ENCODE assay signal across 39 cellular contexts in the genomic region with DNA sequence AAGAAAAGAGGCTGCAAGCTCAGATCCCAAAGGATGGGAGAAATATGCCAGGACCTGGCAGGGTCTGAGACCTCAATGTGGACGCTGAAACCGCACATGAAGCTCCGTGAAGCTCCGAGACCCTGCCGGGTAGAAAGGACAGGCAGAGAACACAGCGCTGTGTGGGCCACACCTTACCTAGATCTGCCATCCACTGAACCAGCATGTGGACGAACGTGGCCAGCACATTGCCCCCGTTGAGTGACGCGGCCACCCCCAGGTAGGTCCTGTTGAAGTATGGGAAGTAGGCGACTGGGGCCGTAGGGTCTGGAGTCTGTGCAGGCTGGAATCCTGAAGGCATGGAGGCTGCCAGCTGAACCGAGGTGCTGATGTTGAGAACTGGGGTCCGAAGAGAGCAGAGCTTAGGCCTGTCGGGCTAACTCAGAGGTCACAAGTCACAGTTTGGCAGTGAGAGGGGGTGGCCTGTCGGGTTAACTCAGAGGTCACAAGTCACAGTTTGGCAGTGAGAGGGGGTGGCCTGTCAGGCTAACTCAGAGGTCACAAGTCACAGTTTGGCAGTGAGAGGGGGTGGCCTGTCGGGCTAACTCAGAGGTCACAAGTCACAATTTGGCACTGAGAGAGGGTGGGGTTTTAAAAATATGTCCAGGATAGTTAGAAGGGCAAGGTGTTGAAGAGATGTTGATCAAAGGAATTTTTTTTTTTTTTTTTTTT.
"Had no signal": no experiment of that assay in that cellular context is flagged by ENCODE, and none has a peak within 500 bp of the region (broad histone marks: within the 10 kb centered on the region; RNA-seq: fewer than 3 reads in every experiment).

No MANE protein-coding gene starts in this region.

- H3K9me3 ChIP-seq: MG63, Peyer's patch had no signal

- DNase-seq: activated B cell treated with CpG ODN at 0.5 μM for 24 hours; activated CD4-positive, alpha-beta memory T cell treated with anti-CD3 and anti-CD28 coated beads, Interleukin-2, amount 10 ng/mL, durations not matched to agents 7 days and 5 days; activated CD4-positive, alpha-beta T cell treated with anti-CD3 and anti-CD28 coated beads for 4 hours; activated CD4-positive, alpha-beta T cell treated with anti-CD3 and anti-CD28 coated beads, Interleukin-2, amount 50 U/mL, for 1 hour; activated CD4-positive, CD25-positive, alpha-beta regulatory T cell treated with anti-CD3 and anti-CD28 coated beads, Interleukin-2, amount 50 U/mL, for 72 hours; activated CD8-positive, alpha-beta memory T cell treated with anti-CD3 and anti-CD28 coated beads for 24 hours; activated CD8-positive, alpha-beta memory T cell treated with anti-CD3 and anti-CD28 coated beads, Interleukin-2, amount 10 ng/mL, durations not matched to agents 7 days and 5 days; activated CD8-positive, alpha-beta memory T cell treated with anti-CD3 and anti-CD28 coated beads, Interleukin-2, amount 50 U/mL, for 48 hours; activated effector memory CD4-positive, alpha-beta T cell treated with Interleukin-2 at 50 U/mL for 16 hours; activated naive CD4-positive, alpha-beta T cell treated with anti-CD3 and anti-CD28 coated beads, Interleukin-2, amount 10 ng/mL, durations not matched to agents 7 days and 5 days; activated naive CD8-positive, alpha-beta T cell treated with anti-CD3 and anti-CD28 coated beads, Interleukin-2, amount 50 U/mL, for 24 hours; activated T-cell treated with anti-CD3 and anti-CD28 coated beads, Interleukin-2, amount 50 U/mL, for 48 hours; anterior cingulate cortex; Kasumi-1; KG1; MG63; NCI-H1048; NCI-H1105 treated with DMSO at 0.1 percent for 48 hours; NCI-H1436 treated with DMSO at 0.1 percent for 48 hours; NCI-H187; NCI-H2029 treated with DMSO at 0.1 percent for 48 hours; NCI-H2107; NCI-H2171; NCI-H510A; NCI-H526; NCI-H748 treated with DMSO at 0.1 percent for 48 hours; NK-92 treated with Interleukin-12 subunit alpha and Interleukin-12 subunit beta, amount 100 ng/mL, for 24 hours; PC-3; Peyer's patch; RPMI8226; SIG-M5; T-helper 1 cell; T-helper 2 cell; T-helper 9 cell had no signal

- H3K9me3 Mint-ChIP-seq: activated naive CD8-positive, alpha-beta T cell treated with anti-CD3 and anti-CD28 coated beads, Interleukin-2, amount 50 U/mL, for 24 hours had no signal

- H3K27ac Mint-ChIP-seq: activated B cell treated with CpG ODN at 0.5 μM for 24 hours; activated CD4-positive, alpha-beta memory T cell treated with anti-CD3 and anti-CD28 coated beads, Interleukin-2, amount 10 ng/mL, durations not matched to agents 7 days and 5 days; activated CD8-positive, alpha-beta memory T cell treated with anti-CD3 and anti-CD28 coated beads, Interleukin-2, amount 10 ng/mL, durations not matched to agents 7 days and 5 days; activated naive CD4-positive, alpha-beta T cell treated with anti-CD3 and anti-CD28 coated beads, Interleukin-2, amount 10 ng/mL, durations not matched to agents 7 days and 5 days; activated naive CD8-positive, alpha-beta T cell; activated naive CD8-positive, alpha-beta T cell treated with anti-CD3 and anti-CD28 coated beads, Interleukin-2, amount 50 U/mL, for 24 hours; brain had no signal

- H3K27me3 Mint-ChIP-seq: activated B cell treated with CpG ODN at 0.5 μM for 24 hours; activated CD4-positive, alpha-beta memory T cell treated with anti-CD3 and anti-CD28 coated beads, Interleukin-2, amount 10 ng/mL, durations not matched to agents 7 days and 5 days; activated CD8-positive, alpha-beta memory T cell treated with anti-CD3 and anti-CD28 coated beads, Interleukin-2, amount 10 ng/mL, durations not matched to agents 7 days and 5 days; activated naive CD4-positive, alpha-beta T cell treated with anti-CD3 and anti-CD28 coated beads, Interleukin-2, amount 10 ng/mL, durations not matched to agents 7 days and 5 days; activated naive CD8-positive, alpha-beta T cell; activated naive CD8-positive, alpha-beta T cell treated with anti-CD3 and anti-CD28 coated beads, Interleukin-2, amount 50 U/mL, for 24 hours; brain had no signal

- ATAC-seq: activated CD8-positive, alpha-beta memory T cell treated with anti-CD3 and anti-CD28 coated beads, Interleukin-2, amount 10 ng/mL, durations not matched to agents 7 days and 5 days; activated naive CD8-positive, alpha-beta T cell treated with anti-CD3 and anti-CD28 coated beads, Interleukin-2, amount 50 U/mL, for 24 hours; PC-3; SK-N-SH treated with all-trans-retinoic acid at 6 μM for 48 hours had no signal

- H3K27ac ChIP-seq: cardiac muscle cell, Peyer's patch, VCaP had no signal

- H3K4me3 ChIP-seq: cardiac muscle cell, MG63, Peyer's patch had no signal

- H3K4me3 Mint-ChIP-seq: activated B cell treated with CpG ODN at 0.5 μM for 24 hours; activated CD4-positive, alpha-beta memory T cell treated with anti-CD3 and anti-CD28 coated beads, Interleukin-2, amount 10 ng/mL, durations not matched to agents 7 days and 5 days; activated CD8-positive, alpha-beta memory T cell treated with anti-CD3 and anti-CD28 coated beads, Interleukin-2, amount 10 ng/mL, durations not matched to agents 7 days and 5 days; activated naive CD4-positive, alpha-beta T cell treated with anti-CD3 and anti-CD28 coated beads, Interleukin-2, amount 10 ng/mL, durations not matched to agents 7 days and 5 days; activated naive CD8-positive, alpha-beta T cell; activated naive CD8-positive, alpha-beta T cell treated with anti-CD3 and anti-CD28 coated beads, Interleukin-2, amount 50 U/mL, for 24 hours; brain had no signal

- H3K27me3 ChIP-seq: cardiac muscle cell, MG63, Peyer's patch had no signal

- H3K4me1 Mint-ChIP-seq: activated B cell treated with CpG ODN at 0.5 μM for 24 hours; activated CD4-positive, alpha-beta memory T cell treated with anti-CD3 and anti-CD28 coated beads, Interleukin-2, amount 10 ng/mL, durations not matched to agents 7 days and 5 days; activated CD8-positive, alpha-beta memory T cell treated with anti-CD3 and anti-CD28 coated beads, Interleukin-2, amount 10 ng/mL, durations not matched to agents 7 days and 5 days; activated naive CD4-positive, alpha-beta T cell treated with anti-CD3 and anti-CD28 coated beads, Interleukin-2, amount 10 ng/mL, durations not matched to agents 7 days and 5 days; activated naive CD8-positive, alpha-beta T cell treated with anti-CD3 and anti-CD28 coated beads, Interleukin-2, amount 50 U/mL, for 24 hours; brain had no signal
